Comparison of ENCODE assay signal across 12 cellular contexts in the genomic region with DNA sequence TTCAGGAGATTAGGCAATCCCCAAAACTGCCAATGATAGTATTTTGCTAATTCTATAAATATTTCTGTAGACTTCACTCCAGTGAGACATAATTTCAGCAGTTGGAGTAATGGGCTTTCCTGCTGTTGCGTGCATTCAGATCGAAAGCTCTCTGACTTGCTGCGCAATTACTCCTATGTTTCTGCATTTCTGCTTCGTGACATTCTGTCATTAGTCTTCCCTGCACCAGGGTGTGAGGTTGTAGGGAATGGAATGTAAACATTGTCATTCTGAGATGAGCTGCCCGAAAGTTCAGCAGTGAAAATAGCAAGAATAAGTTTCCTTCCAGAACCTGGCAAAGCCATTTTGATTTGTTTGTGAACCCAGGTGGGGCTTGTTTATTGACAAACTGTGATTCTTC. TPM values are rescaled to one million over a fixed set of nuclear protein-coding genes. Genes with fewer than 3 reads are reported as not detected.
DNase-seq lines count a peak whose midpoint lies in the region; TF ChIP-seq lines count a peak whose summit lies in the region.
"Had no signal": no experiment of that assay in that cellular context is flagged by ENCODE, and none has a peak within 500 bp of the region (broad histone marks: within the 10 kb centered on the region; RNA-seq: fewer than 3 reads in every experiment).

No MANE protein-coding gene starts in this region.

- H3K27me3 ChIP-seq in mammary epithelial cell (ENCODE audit: insufficient read depth, low read length), result no peaks in the 10 kb centered on the region
- H3K27me3 ChIP-seq in transverse colon, result no peaks in the 10 kb centered on the region
- H3K27me3 ChIP-seq in vagina, result no peaks in the 10 kb centered on the region
- H3K27me3 ChIP-seq: testis had no signal

- BruUV-seq in mammary epithelial cell (replicated peaks; lab: Mats Ljungman, UMichigan), result no TSS peak

- H3K79me2 ChIP-seq in mammary epithelial cell (ENCODE audit: insufficient read depth, low read length), result peaks cover 76% of the 10 kb centered on the region

- no peak for TF ChIP-seq POLR2A in transverse colon (IDR thresholded peaks at IDR 0.05)
- TF ChIP-seq POLR2A in vagina (IDR thresholded peaks at IDR 0.05), result no peak

- H3K9me3 ChIP-seq in mammary epithelial cell (replicated peaks; ENCODE audit: insufficient read depth, low read length), result no peaks in the 10 kb centered on the region
- no peaks in the 10 kb centered on the region for H3K9me3 ChIP-seq in transverse colon
- H3K9me3 ChIP-seq in vagina, result no peaks in the 10 kb centered on the region
- H3K9me3 ChIP-seq: testis had no signal

- no peaks in the 10 kb centered on the region for H4K20me1 ChIP-seq in mammary epithelial cell (ENCODE audit: insufficient read depth, low read length)

- H3K27ac ChIP-seq in mammary epithelial cell (ENCODE audit: insufficient read depth, low read depth, low read length) (no peak overlapping the region), transverse colon (peak overlapping the region in 3 of 4 donors; percentile 0 to 77 (median 75)), vagina (no peak overlapping the region)
- H3K27ac ChIP-seq: testis had no signal

- no peak for TF ChIP-seq EP300 in transverse colon (IDR thresholded peaks at IDR 0.05; ENCODE audit: low read depth)

- dilution Hi-C loops in mammary epithelial cell (cut with HindIII; ENCODE audit: low sequenced_read_pairs), result no loop called here

- no peak overlapping the region for H2AFZ ChIP-seq in mammary epithelial cell (ENCODE audit: low read depth, low read length)

- TF ChIP-seq CTCF in mammary epithelial cell (conservative IDR thresholded peaks at IDR 0.05 in 1 of 2, IDR thresholded peaks at IDR 0.05 in 1 of 2; ENCODE audit: extremely low read depth in 1 of 2, insufficient read depth in 1 of 2, low read depth in 1 of 2, low read length in 2 of 2) (no peak), transverse colon (IDR thresholded peaks at IDR 0.05) (no peak), vagina (IDR thresholded peaks at IDR 0.05) (no peak)

- CTCF ChIA-PET in mammary epithelial cell (lab: Charles Lee; ENCODE audit: low non-redundant PET), result interaction anchor here (0.6 kb wide), 1 partner anchor 34 kb away, joined by 8 read pairs; no protein-coding TSS in a partner anchor

- 96% methylated on average over 5 of the region's 5 CpGs for WGBS in mammary epithelial cell (ENCODE audit: low coverage, missing lambda C conversion rate)
- WGBS in transverse colon (ENCODE audit: low coverage in 1 of 2), 2 donors, result 59 to 62% methylated on average over 4 to 5 of the region's 5 CpGs

- DNase-seq in T47D (ENCODE audit: low read depth in 1 of 2, low spot score in 1 of 2), result peak; percentile 31 to 43
- no peak for DNase-seq in mammary epithelial cell
- peak; percentile 26 for DNase-seq in RPMI7951 (ENCODE audit: low read depth)
- DNase-seq in hepatic stellate cell (ENCODE audit: low spot score), result peak; percentile 43
- DNase-seq in transverse colon, result no peak
- no peak for DNase-seq in NCI-H2107 (lab: John Stamatoyannopoulos, UW)
- no peak for DNase-seq in T-helper 9 cell
- DNase-seq in vagina (ENCODE audit: extremely low spot score in 2 of 2), result no peak
- DNase-seq: activated CD8-positive, alpha-beta memory T cell treated with anti-CD3 and anti-CD28 coated beads, Interleukin-2, amount 50 U/mL, for 48 hours; DMS79; NCI-H2029 treated with DMSO at 0.1 percent for 48 hours; testis had no signal

- intact Hi-C loops in mammary epithelial cell (cut with micrococcal nuclease) (no loop called here), transverse colon (cut with DNase I; ENCODE audit: low total_unique reads) (no loop called here), vagina (cut with DNase I) (no loop called here)

- no peak overlapping the region for H3K9ac ChIP-seq in mammary epithelial cell (ENCODE audit: insufficient read depth, low read length)

- H3K4me3 ChIP-seq in mammary epithelial cell (replicated peaks in 1 of 3; ENCODE audit: insufficient read depth in 1 of 3, low read depth in 2 of 3, low read length in 3 of 3) (no peak overlapping the region), transverse colon (no peak overlapping the region), vagina (no peak overlapping the region)
- H3K4me3 ChIP-seq: testis had no signal

- no peak overlapping the region for H3K4me2 ChIP-seq in mammary epithelial cell (ENCODE audit: insufficient read depth, low read depth, low read length)

- in situ Hi-C loops in T47D (cut with HindIII; ENCODE audit: low pct_unique_long_range_greater_than_20kb, low sequenced_read_pairs), result no loop called here
- in situ Hi-C loops in mammary epithelial cell (cut with MboI; ENCODE audit: low sequenced_read_pairs in 2 of 2), result no loop called here
- in situ Hi-C loops in transverse colon (cut with MboI; ENCODE audit: low pct_ligation_motif_present in 1 of 4, low pct_unique_long_range_greater_than_20kb in 1 of 4, low sequenced_read_pairs in 3 of 4), result no loop called here

- H3K4me1 ChIP-seq in mammary epithelial cell (ENCODE audit: insufficient read depth, low read length) (no peaks in the 10 kb centered on the region), transverse colon (peaks cover 10 to 49% (median 22%) of the 10 kb centered on the region in 4 donors), vagina (peaks cover 45% of the 10 kb centered on the region)

- H3K36me3 ChIP-seq in mammary epithelial cell (ENCODE audit: insufficient read depth, low read length), result no peaks in the 10 kb centered on the region
- no peaks in the 10 kb centered on the region for H3K36me3 ChIP-seq in transverse colon
- H3K36me3 ChIP-seq in vagina, result no peaks in the 10 kb centered on the region

RNA-seq across cellular contexts. Expression of gene SAMD4A, which starts 58.2 kb away (rescaled TPM):
- 10 to 100 TPM; 42.0 to 48.8 TPM for total RNA-seq in mammary epithelial cell
- polyA plus RNA-seq in mammary epithelial cell, result 5.6 TPM
- 61.9 TPM for polyA minus RNA-seq in mammary epithelial cell
- total RNA-seq in RPMI7951 (2014; rRNA removed; shearing (Covaris generic)), result 8.6 and 10.1 TPM in 2 replicates
- total RNA-seq in transverse colon, result 10 to 100 TPM; 15.3 to 40.2 (median 22.3) TPM
- total RNA-seq in vagina, result 43.0 TPM

Comparison
In these comparisons a context has a peak if more than half of its experiments do, and no peak if none do; other contexts are left out.
1. DNase-seq: peak in T47D (2 of 2), RPMI7951 (single experiment) and hepatic stellate cell (single experiment); none in mammary epithelial cell (single experiment), transverse colon (single experiment), NCI-H2107 (single experiment), T-helper 9 cell (single experiment) and vagina (0 of 2).
2. H3K27ac ChIP-seq: peak in transverse colon (3 of 4); none in mammary epithelial cell (single experiment) and vagina (single experiment).